ENCODE assay signal across 12 cellular contexts in the genomic region with DNA sequence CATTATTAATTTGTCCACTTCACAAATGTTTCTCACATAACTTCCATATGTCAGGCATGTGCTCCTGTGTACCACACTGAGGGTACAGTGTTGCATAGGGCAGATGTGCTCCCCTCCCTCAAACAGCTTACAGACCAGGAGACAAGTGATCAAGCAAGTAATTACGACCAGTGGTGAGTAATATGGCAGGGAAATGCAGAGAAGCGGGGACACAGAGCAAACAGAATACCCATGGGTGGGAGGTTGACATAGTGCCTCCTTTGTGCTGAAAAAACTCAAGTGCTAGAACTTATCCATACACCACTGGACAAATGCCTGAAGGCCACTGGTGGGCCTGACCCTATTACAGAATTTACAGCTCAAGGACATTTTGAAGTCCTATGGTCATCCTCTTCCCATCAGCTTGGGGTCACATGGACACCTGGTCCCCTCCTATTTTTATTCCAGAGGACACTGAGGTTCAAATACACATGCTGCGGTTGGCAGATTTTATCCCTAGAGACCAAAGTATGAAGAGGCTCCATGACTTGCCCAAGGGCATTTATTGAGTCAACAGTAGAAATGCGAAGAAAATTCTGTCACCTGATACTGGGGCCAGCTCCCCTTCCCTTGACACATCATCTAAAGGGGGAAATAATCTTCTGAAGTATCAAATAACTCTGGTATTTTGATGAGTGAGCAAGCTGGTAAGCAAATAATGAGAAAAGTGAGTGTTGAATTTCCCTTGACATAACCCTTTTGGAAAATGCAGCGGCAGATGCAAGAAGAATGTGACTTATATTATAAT.
A peak's percentile ranks its signal among the peaks of the same experiment; 100 is the strongest.
DNase-seq lines count a peak whose midpoint lies in the region; ATAC-seq and TF ChIP-seq lines count a peak whose summit lies in the region.
"Had no signal": no experiment of that assay in that cellular context is flagged by ENCODE, and none has a peak within 500 bp of the region (broad histone marks: within the 10 kb centered on the region; RNA-seq: fewer than 3 reads in every experiment).

No MANE protein-coding gene starts in this region.

- H3K36me3 ChIP-seq in colonic mucosa (no peaks in the 10 kb centered on the region), heart left ventricle (no peaks in the 10 kb centered on the region), HAP-1 (replicated peaks) (no peaks in the 10 kb centered on the region)
- H3K36me3 ChIP-seq: right atrium auricular region had no signal

- in situ Hi-C loops in HAP-1 (cut with MboI; ENCODE audit: low sequenced_read_pairs) = no loop called here

- peaks cover 8% of the 10 kb centered on the region for H3K4me1 ChIP-seq in colonic mucosa
- H3K4me1 ChIP-seq in heart left ventricle = no peaks in the 10 kb centered on the region
- no peaks in the 10 kb centered on the region for H3K4me1 ChIP-seq in HAP-1
- H3K4me1 ChIP-seq: right atrium auricular region had no signal

- peaks cover 38% of the 10 kb centered on the region for H3K4me1 Mint-ChIP-seq in progenitor cell of endocrine pancreas (ENCODE audit: low read depth)

- H3K36me3 Mint-ChIP-seq in progenitor cell of endocrine pancreas (ENCODE audit: insufficient read depth) = peaks cover 2% of the 10 kb centered on the region

- no peak for TF ChIP-seq POLR2A in heart left ventricle (IDR thresholded peaks at IDR 0.05)

- H3K27ac ChIP-seq in colonic mucosa (peak overlapping the region; percentile 88), heart left ventricle (no peak overlapping the region)
- H3K27ac ChIP-seq: right atrium auricular region had no signal

- peak in 2 of 3 experiments; percentile 24 to 42 for DNase-seq in NCI-H1417 (lab: John Stamatoyannopoulos, UW)
- DNase-seq in NCI-H1417 treated with DMSO at 0.1 percent for 48 hours (lab: John Stamatoyannopoulos, UW) = no peak
- DNase-seq in NCI-H524 treated with DMSO at 0.1 percent for 48 hours (lab: John Stamatoyannopoulos, UW) = peak; percentile 46
- DNase-seq in colonic mucosa = no peak
- DNase-seq in progenitor cell of endocrine pancreas (ENCODE audit: low spot score, unreplicated experiment) = no peak
- no peak for DNase-seq in heart left ventricle
- no peak for DNase-seq in HAP-1 (ENCODE audit: low spot score in 2 of 2)
- DNase-seq: activated CD4-positive, alpha-beta T cell treated with anti-CD3 and anti-CD28 coated beads for 4 hours; activated effector memory CD4-positive, alpha-beta T cell treated with Interleukin-2 at 50 U/mL for 16 hours; caudate nucleus had no signal

- no peak overlapping the region for H3K4me3 Mint-ChIP-seq in progenitor cell of endocrine pancreas (ENCODE audit: low read depth)

- no peak for ATAC-seq in heart left ventricle
- no peak for ATAC-seq in HG03159 (IDR thresholded peaks at IDR 0.05; ENCODE audit: unreplicated experiment)

- peak overlapping the region in 1 of 2 donors; percentile 26 for H3K9ac ChIP-seq in colonic mucosa (ENCODE audit: low read depth in 2 of 2, low read length in 2 of 2)

- H3K9me3 ChIP-seq in colonic mucosa (no peaks in the 10 kb centered on the region), heart left ventricle (peaks cover 0 to 5% (median 0%) of the 10 kb centered on the region in 12 donors), HAP-1 (peaks cover 5% of the 10 kb centered on the region; the same call in 1 of the 2 replicates)
- H3K9me3 ChIP-seq: right atrium auricular region had no signal

- peaks cover 11% of the 10 kb centered on the region for H3K9me3 Mint-ChIP-seq in progenitor cell of endocrine pancreas (ENCODE audit: low read depth)

- 72 to 85% (median 82%) methylated on average over 5 of the region's 5 CpGs for WGBS in heart left ventricle, 4 donors

- TF ChIP-seq CTCF in colonic mucosa (IDR thresholded peaks at IDR 0.05) (no peak), progenitor cell of endocrine pancreas (IDR thresholded peaks at IDR 0.05; ENCODE audit: unreplicated experiment) (no peak), heart left ventricle (IDR thresholded peaks at IDR 0.05) (no peak)

- intact Hi-C loops in colonic mucosa (cut with DNase I) = no loop called here
- intact Hi-C loops in heart left ventricle (cut with DNase I) = no loop called here

- H3K27ac Mint-ChIP-seq in progenitor cell of endocrine pancreas = peak overlapping the region; percentile 77

- H3K4me3 ChIP-seq in colonic mucosa (no peak overlapping the region), heart left ventricle (no peak overlapping the region), HAP-1 (no peak overlapping the region)
- H3K4me3 ChIP-seq: right atrium auricular region had no signal

- H3K27me3 Mint-ChIP-seq in progenitor cell of endocrine pancreas = no peaks in the 10 kb centered on the region

- no peaks in the 10 kb centered on the region for H3K27me3 ChIP-seq in colonic mucosa
- H3K27me3 ChIP-seq in heart left ventricle = peaks cover 0 to 3% (median 0%) of the 10 kb centered on the region in 9 donors
- no peaks in the 10 kb centered on the region for H3K27me3 ChIP-seq in HAP-1 (ENCODE audit: low read depth)
- H3K27me3 ChIP-seq: right atrium auricular region had no signal

Comparison
In these comparisons a context has a peak if more than half of its experiments do, and no peak if none do; other contexts are left out.
1. DNase-seq: peak in NCI-H1417 (2 of 3) and NCI-H524 treated with DMSO at 0.1 percent for 48 hours (single experiment); none in NCI-H1417 treated with DMSO at 0.1 percent for 48 hours (single experiment), colonic mucosa (single experiment), progenitor cell of endocrine pancreas (single experiment), heart left ventricle (0 of 5) and HAP-1 (0 of 2).